ENCODE assay signal across 20 cellular contexts in genomic region chr22:37154925-37155712, GRCh38. TPM values are rescaled to one million over a fixed set of nuclear protein-coding genes. Genes with fewer than 3 reads are reported as not detected.
DNase-seq lines count a peak whose midpoint lies in the region; ATAC-seq and TF ChIP-seq lines count a peak whose summit lies in the region.
"Had no signal": no experiment of that assay in that cellular context is flagged by ENCODE, and none has a peak within 500 bp of the region (broad histone marks: within the 10 kb centered on the region; RNA-seq: fewer than 3 reads in every experiment).

No MANE protein-coding gene starts in this region.

- peaks cover 20% of the 10 kb centered on the region for H3K36me3 Mint-ChIP-seq in activated CD8-positive, alpha-beta memory T cell treated with anti-CD3 and anti-CD28 coated beads, Interleukin-2, amount 10 ng/mL, durations not matched to agents 7 days and 5 days
- H3K36me3 Mint-ChIP-seq in activated naive CD8-positive, alpha-beta T cell treated with anti-CD3 and anti-CD28 coated beads, Interleukin-2, amount 10 ng/mL, durations not matched to agents 7 days and 5 days: peaks cover 15% of the 10 kb centered on the region
- H3K36me3 Mint-ChIP-seq: type B pancreatic cell had no signal

- in situ Hi-C loops in G401 (cut with HindIII; ENCODE audit: low sequenced_read_pairs): no loop called here

- no peak overlapping the region for H3K27ac ChIP-seq in WERI-Rb-1
- H3K27ac ChIP-seq: dorsolateral prefrontal cortex, sigmoid colon had no signal

- peaks cover 57% of the 10 kb centered on the region for H3K4me1 Mint-ChIP-seq in activated CD8-positive, alpha-beta memory T cell treated with anti-CD3 and anti-CD28 coated beads, Interleukin-2, amount 10 ng/mL, durations not matched to agents 7 days and 5 days
- H3K4me1 Mint-ChIP-seq in activated naive CD8-positive, alpha-beta T cell treated with anti-CD3 and anti-CD28 coated beads, Interleukin-2, amount 10 ng/mL, durations not matched to agents 7 days and 5 days: peaks cover 32% of the 10 kb centered on the region

- peaks cover 7% of the 10 kb centered on the region for H3K9me3 Mint-ChIP-seq in activated CD8-positive, alpha-beta memory T cell treated with anti-CD3 and anti-CD28 coated beads, Interleukin-2, amount 10 ng/mL, durations not matched to agents 7 days and 5 days (ENCODE audit: low read depth)
- peaks cover 5% of the 10 kb centered on the region for H3K9me3 Mint-ChIP-seq in activated naive CD8-positive, alpha-beta T cell treated with anti-CD3 and anti-CD28 coated beads, Interleukin-2, amount 10 ng/mL, durations not matched to agents 7 days and 5 days

- H3K27me3 ChIP-seq in WERI-Rb-1 (ENCODE audit: insufficient read depth, low read depth, severe bottlenecking): no peaks in the 10 kb centered on the region

- peak overlapping the region; percentile 21 for H3K27ac Mint-ChIP-seq in activated CD8-positive, alpha-beta memory T cell treated with anti-CD3 and anti-CD28 coated beads, Interleukin-2, amount 10 ng/mL, durations not matched to agents 7 days and 5 days
- peak overlapping the region; percentile 11 for H3K27ac Mint-ChIP-seq in activated naive CD8-positive, alpha-beta T cell treated with anti-CD3 and anti-CD28 coated beads, Interleukin-2, amount 10 ng/mL, durations not matched to agents 7 days and 5 days
- H3K27ac Mint-ChIP-seq: activated B cell treated with CpG ODN at 0.5 μM for 24 hours, type B pancreatic cell had no signal

- TF ChIP-seq CTCF in WERI-Rb-1 (IDR thresholded peaks at IDR 0.05; ENCODE audit: low read depth, low read length): no peak

- no peak for DNase-seq in activated CD8-positive, alpha-beta memory T cell treated with anti-CD3 and anti-CD28 coated beads, Interleukin-2, amount 10 ng/mL, durations not matched to agents 7 days and 5 days
- no peak for DNase-seq in activated CD8-positive, alpha-beta memory T cell treated with anti-CD3 and anti-CD28 coated beads, Interleukin-2, amount 50 U/mL, for 4 hours
- no peak for DNase-seq in activated naive CD8-positive, alpha-beta T cell treated with anti-CD3 and anti-CD28 coated beads, Interleukin-2, amount 10 ng/mL, durations not matched to agents 7 days and 5 days
- DNase-seq in stimulated activated CD8-positive, alpha-beta memory T cell treated with anti-CD3 and anti-CD28 coated beads, Interleukin-4, amount 100 ng/mL, for 48 hours: peak; percentile 55
- no peak for DNase-seq in WERI-Rb-1
- DNase-seq in G401 (ENCODE audit: low spot score): no peak
- DNase-seq: ACHN; activated B cell treated with CpG ODN at 0.5 μM for 24 hours; amniotic stem cell; DMS79; dorsolateral prefrontal cortex; foreskin melanocyte; naive thymus-derived CD4-positive, alpha-beta T cell; NCI-H1048; NCI-H446 treated with DMSO at 0.1 percent for 48 hours; sigmoid colon had no signal

- H3K27me3 Mint-ChIP-seq in activated CD8-positive, alpha-beta memory T cell treated with anti-CD3 and anti-CD28 coated beads, Interleukin-2, amount 10 ng/mL, durations not matched to agents 7 days and 5 days: no peaks in the 10 kb centered on the region
- no peaks in the 10 kb centered on the region for H3K27me3 Mint-ChIP-seq in activated naive CD8-positive, alpha-beta T cell treated with anti-CD3 and anti-CD28 coated beads, Interleukin-2, amount 10 ng/mL, durations not matched to agents 7 days and 5 days
- H3K27me3 Mint-ChIP-seq: naive thymus-derived CD4-positive, alpha-beta T cell had no signal

- H3K9me3 ChIP-seq in WERI-Rb-1 (ENCODE audit: severe bottlenecking): no peaks in the 10 kb centered on the region
- H3K9me3 ChIP-seq: sigmoid colon had no signal

- CTCF ChIA-PET in activated CD8-positive, alpha-beta memory T cell treated with anti-CD3 and anti-CD28 coated beads, Interleukin-2, amount 10 ng/mL, durations not matched to agents 7 days and 5 days (lab: Charles Lee): interaction anchor here (0.7 kb wide), 1 partner anchor 43 kb away, joined by 3 read pairs; no protein-coding TSS in a partner anchor

- H3K4me3 Mint-ChIP-seq in activated CD8-positive, alpha-beta memory T cell treated with anti-CD3 and anti-CD28 coated beads, Interleukin-2, amount 10 ng/mL, durations not matched to agents 7 days and 5 days: no peak overlapping the region
- no peak overlapping the region for H3K4me3 Mint-ChIP-seq in activated naive CD8-positive, alpha-beta T cell treated with anti-CD3 and anti-CD28 coated beads, Interleukin-2, amount 10 ng/mL, durations not matched to agents 7 days and 5 days
- H3K4me3 Mint-ChIP-seq: activated B cell treated with CpG ODN at 0.5 μM for 24 hours; naive thymus-derived CD4-positive, alpha-beta T cell; type B pancreatic cell had no signal

- H3K36me3 ChIP-seq in WERI-Rb-1: no peaks in the 10 kb centered on the region
- H3K36me3 ChIP-seq: sigmoid colon had no signal

- no peak overlapping the region for H3K4me3 ChIP-seq in WERI-Rb-1 (ENCODE audit: low read depth, low read length)
- H3K4me3 ChIP-seq: dorsolateral prefrontal cortex, sigmoid colon had no signal

- POLR2A ChIA-PET in activated naive CD8-positive, alpha-beta T cell treated with anti-CD3 and anti-CD28 coated beads, Interleukin-2, amount 10 ng/mL, durations not matched to agents 7 days and 5 days (lab: Charles Lee): interaction anchor here (0.8 kb wide), 1 partner anchor 15 kb away, joined by 3 read pairs; no protein-coding TSS in a partner anchor

- peak; percentile 43 for ATAC-seq in activated CD8-positive, alpha-beta memory T cell treated with anti-CD3 and anti-CD28 coated beads, Interleukin-2, amount 10 ng/mL, durations not matched to agents 7 days and 5 days
- peak; percentile 64 for ATAC-seq in HG02870 (IDR thresholded peaks at IDR 0.05; ENCODE audit: unreplicated experiment)
- no peak for ATAC-seq in activated naive CD8-positive, alpha-beta T cell treated with anti-CD3 and anti-CD28 coated beads, Interleukin-2, amount 10 ng/mL, durations not matched to agents 7 days and 5 days (ENCODE audit: low read depth)
- no peak for ATAC-seq in GM19397 (IDR thresholded peaks at IDR 0.05; ENCODE audit: unreplicated experiment)
- ATAC-seq: naive thymus-derived CD4-positive, alpha-beta T cell; Right ventricle myocardium inferior had no signal

RNA-seq across cellular contexts. Expression of gene IL2RB, which starts 5.4 kb away (rescaled TPM):
- total RNA-seq in activated CD8-positive, alpha-beta memory T cell treated with anti-CD3 and anti-CD28 coated beads, Interleukin-2, amount 10 ng/mL, durations not matched to agents 7 days and 5 days: 100 to 1,000 TPM; 376 to 468 TPM
- total RNA-seq in activated naive CD8-positive, alpha-beta T cell treated with anti-CD3 and anti-CD28 coated beads, Interleukin-2, amount 10 ng/mL, durations not matched to agents 7 days and 5 days: 100 to 1,000 TPM; 223 to 232 TPM
- total RNA-seq in G401 (2014; rRNA removed; shearing (Covaris generic)): not detected in 2 replicates

RNA-seq across cellular contexts. Expression of gene C1QTNF6, which starts 32.9 kb away (rescaled TPM):
- 1 to 10 TPM; 6.7 to 7.4 TPM for total RNA-seq in activated CD8-positive, alpha-beta memory T cell treated with anti-CD3 and anti-CD28 coated beads, Interleukin-2, amount 10 ng/mL, durations not matched to agents 7 days and 5 days
- 10 to 100 TPM; 15.2 to 15.7 TPM for total RNA-seq in activated naive CD8-positive, alpha-beta T cell treated with anti-CD3 and anti-CD28 coated beads, Interleukin-2, amount 10 ng/mL, durations not matched to agents 7 days and 5 days
- 5.0 and 6.7 TPM in 2 replicates for total RNA-seq in G401 (2014; rRNA removed; shearing (Covaris generic))

RNA-seq across cellular contexts. Expression of gene TMPRSS6, which starts 45.6 kb away (rescaled TPM):
- total RNA-seq in activated CD8-positive, alpha-beta memory T cell treated with anti-CD3 and anti-CD28 coated beads, Interleukin-2, amount 10 ng/mL, durations not matched to agents 7 days and 5 days: 1 to 10 TPM; 1.3 to 3.3 TPM
- total RNA-seq in activated naive CD8-positive, alpha-beta T cell treated with anti-CD3 and anti-CD28 coated beads, Interleukin-2, amount 10 ng/mL, durations not matched to agents 7 days and 5 days: 1 to 10 TPM; 1.8 to 2.2 TPM
- total RNA-seq in G401 (2014; rRNA removed; shearing (Covaris generic)): not detected in 2 replicates
- total RNA-seq: dorsolateral prefrontal cortex, Right ventricle myocardium inferior, sigmoid colon had no signal

RNA-seq across cellular contexts. Expression of gene SSTR3, which starts 57.2 kb away (rescaled TPM):
- 1 to 10 TPM; 1.3 to 2.2 TPM for total RNA-seq in activated CD8-positive, alpha-beta memory T cell treated with anti-CD3 and anti-CD28 coated beads, Interleukin-2, amount 10 ng/mL, durations not matched to agents 7 days and 5 days
- 10 to 100 TPM; 10.1 to 11.3 TPM for total RNA-seq in activated naive CD8-positive, alpha-beta T cell treated with anti-CD3 and anti-CD28 coated beads, Interleukin-2, amount 10 ng/mL, durations not matched to agents 7 days and 5 days
- total RNA-seq in G401 (2014; rRNA removed; shearing (Covaris generic)): not detected in 2 replicates
- total RNA-seq: Right ventricle myocardium inferior had no signal

Comparison
In these comparisons a context has a peak if more than half of its experiments do, and no peak if none do; other contexts are left out.
1. ATAC-seq: peak in activated CD8-positive, alpha-beta memory T cell treated with anti-CD3 and anti-CD28 coated beads, Interleukin-2, amount 10 ng/mL, durations not matched to agents 7 days and 5 days (single experiment) and HG02870 (single experiment); none in activated naive CD8-positive, alpha-beta T cell treated with anti-CD3 and anti-CD28 coated beads, Interleukin-2, amount 10 ng/mL, durations not matched to agents 7 days and 5 days (single experiment) and GM19397 (single experiment).
2. RNA of gene IL2RB, which starts 5.4 kb away (total RNA-seq): 376 to 468 TPM in activated CD8-positive, alpha-beta memory T cell treated with anti-CD3 and anti-CD28 coated beads, Interleukin-2, amount 10 ng/mL, durations not matched to agents 7 days and 5 days and 223 to 232 TPM in activated naive CD8-positive, alpha-beta T cell treated with anti-CD3 and anti-CD28 coated beads, Interleukin-2, amount 10 ng/mL, durations not matched to agents 7 days and 5 days; not detected in G401; every median in the first group is over 100 times any median in the second.